In the genomic region with DNA sequence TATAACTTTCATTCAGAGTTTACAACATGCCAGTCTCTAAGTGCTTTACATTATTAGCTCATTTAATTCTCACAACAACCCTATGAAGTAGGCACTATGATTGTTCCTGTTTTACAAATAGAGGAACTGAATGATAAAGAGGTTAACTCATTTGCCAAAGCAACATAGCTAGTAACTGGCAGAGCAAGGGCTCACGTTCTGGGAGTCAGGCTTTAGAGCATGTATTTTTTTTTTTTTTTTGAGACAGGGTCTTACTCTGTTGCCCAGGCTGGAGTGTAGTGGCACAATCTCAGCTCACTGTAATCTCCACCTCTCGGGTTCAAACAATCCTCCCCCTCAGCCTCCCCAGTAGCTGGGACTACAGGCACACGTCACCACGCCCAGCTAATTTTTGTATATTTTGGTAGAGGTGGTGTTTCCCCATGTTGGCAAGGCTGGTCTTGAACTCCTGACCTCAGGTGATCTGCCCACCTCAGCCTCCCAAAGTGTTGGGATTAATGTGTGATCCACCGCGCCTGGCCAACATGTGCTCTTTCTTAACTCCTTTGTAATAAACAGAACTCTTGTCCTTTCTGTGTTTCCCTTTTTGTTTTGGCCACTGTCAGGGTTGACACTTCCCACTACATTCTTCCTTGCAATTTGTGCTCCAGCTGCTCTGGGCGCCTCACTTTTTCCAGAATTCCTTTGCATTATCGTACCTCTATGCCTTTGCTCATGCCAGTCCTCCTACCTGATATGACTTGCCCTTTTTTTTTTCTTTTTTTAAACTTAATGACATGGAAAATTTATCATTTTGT, we compare ENCODE assay signal across 1 cellular context.
TF ChIP-seq lines count a peak whose summit lies in the region.

No MANE protein-coding gene starts in this region.

TF ChIP-seq in H1, 55 proteins besides CTCF, POLR2A, EP300 and RAD21:
- TF ChIP-seq CHD1 (IDR thresholded peaks at IDR 0.05; ENCODE audit: low read depth, low read length) (no peak), HDAC2 (IDR thresholded peaks at IDR 0.05; ENCODE audit: borderline replicate concordance in 1 of 2, low read depth in 2 of 2, low read length in 2 of 2) (no peak), BCL11A (IDR thresholded peaks at IDR 0.05; ENCODE audit: low read depth in 2 of 2, low read length in 2 of 2) (no peak), NRF1 (IDR thresholded peaks at IDR 0.05; ENCODE audit: low read depth, low read length) (no peak), RBBP5 (IDR thresholded peaks at IDR 0.05; ENCODE audit: borderline replicate concordance, low read depth, low read length) (no peak), CBX5 (IDR thresholded peaks at IDR 0.05; ENCODE audit: low read depth, low read length) (no peak), SP4 (IDR thresholded peaks at IDR 0.05; ENCODE audit: low read length) (no peak), GABPA (IDR thresholded peaks at IDR 0.05; ENCODE audit: borderline replicate concordance, insufficient read depth, low read length) (no peak), ASH2L (IDR thresholded peaks at IDR 0.05; ENCODE audit: low read length) (no peak), CTBP2 (IDR thresholded peaks at IDR 0.05; ENCODE audit: borderline replicate concordance, insufficient read depth, insufficient read length, low read length) (no peak), EZH2 (IDR thresholded peaks at IDR 0.05; ENCODE audit: low read depth, low read length, severe bottlenecking) (no peak), POU5F1 (IDR thresholded peaks at IDR 0.05; ENCODE audit: low read depth, low read length) (no peak), SRF (IDR thresholded peaks at IDR 0.05; ENCODE audit: low read depth, low read length) (no peak)
- TF ChIP-seq, protein P1, sequence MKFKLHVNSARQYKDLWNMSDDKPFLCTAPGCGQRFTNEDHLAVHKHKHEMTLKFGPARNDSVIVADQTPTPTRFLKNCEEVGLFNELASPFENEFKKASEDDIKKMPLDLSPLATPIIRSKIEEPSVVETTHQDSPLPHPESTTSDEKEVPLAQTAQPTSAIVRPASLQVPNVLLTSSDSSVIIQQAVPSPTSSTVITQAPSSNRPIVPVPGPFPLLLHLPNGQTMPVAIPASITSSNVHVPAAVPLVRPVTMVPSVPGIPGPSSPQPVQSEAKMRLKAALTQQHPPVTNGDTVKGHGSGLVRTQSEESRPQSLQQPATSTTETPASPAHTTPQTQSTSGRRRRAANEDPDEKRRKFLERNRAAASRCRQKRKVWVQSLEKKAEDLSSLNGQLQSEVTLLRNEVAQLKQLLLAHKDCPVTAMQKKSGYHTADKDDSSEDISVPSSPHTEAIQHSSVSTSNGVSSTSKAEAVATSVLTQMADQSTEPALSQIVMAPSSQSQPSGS (IDR thresholded peaks at IDR 0.05; ENCODE audit: low read length), result no peak
